In the genomic region with DNA sequence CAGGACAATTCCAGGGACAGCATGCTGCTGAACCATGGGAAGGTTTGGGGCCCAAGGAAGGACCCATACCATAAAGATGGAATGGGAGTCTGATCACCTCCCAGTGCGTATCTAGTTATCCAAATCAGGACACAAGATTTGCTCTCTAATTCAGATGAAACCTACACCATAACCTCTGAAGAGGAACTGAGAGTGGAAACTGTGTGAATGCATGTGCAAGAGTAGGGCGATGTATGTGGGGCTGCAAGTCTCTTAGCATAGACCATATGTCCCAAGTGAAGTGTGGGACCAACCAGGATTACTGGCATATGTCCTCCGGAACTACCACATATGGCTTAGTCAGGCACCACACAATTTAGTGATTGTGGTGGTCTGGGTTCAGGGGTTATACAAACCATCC, we compare ENCODE assay signal across 5 cellular contexts.
ATAC-seq lines count a peak whose summit lies in the region.

No MANE protein-coding gene starts in this region.

- peak; percentile 58 for ATAC-seq in GM18498 (IDR thresholded peaks at IDR 0.05; ENCODE audit: unreplicated experiment)
- peak; percentile 72 for ATAC-seq in GM19025 (IDR thresholded peaks at IDR 0.05; ENCODE audit: low read depth, unreplicated experiment)
- peak; percentile 82 for ATAC-seq in HG02588 (IDR thresholded peaks at IDR 0.05; ENCODE audit: unreplicated experiment)
- ATAC-seq in HG03103 (IDR thresholded peaks at IDR 0.05; ENCODE audit: low read depth, unreplicated experiment) = peak; percentile 52
- ATAC-seq in HG03565 (IDR thresholded peaks at IDR 0.05; ENCODE audit: unreplicated experiment) = peak; percentile 45

Comparison
In these comparisons a context has a peak if more than half of its experiments do, and no peak if none do; other contexts are left out.
1. Peak in every context shown above with its lines: ATAC-seq.